8 cellular contexts compared by ENCODE assay signal in genomic region chr17:18625509-18626104, GRCh38. TPM values are rescaled to one million over a fixed set of nuclear protein-coding genes. Genes with fewer than 3 reads are reported as not detected.
DNase-seq lines count a peak whose midpoint lies in the region; ATAC-seq and TF ChIP-seq lines count a peak whose summit lies in the region.
"Not testable (repeated sequence)": the region's sequence is repeated elsewhere in the genome, so short reads cannot be mapped to it uniquely, and the experiment has no call there.

No MANE protein-coding gene starts in this region.

- ATAC-seq in HG02885 (IDR thresholded peaks at IDR 0.05; ENCODE audit: poor library complexity, unreplicated experiment): peak; percentile 66

- not testable (repeated sequence) for H3K4me1 ChIP-seq in right atrium auricular region, testis

- TF ChIP-seq POLR2A in testis (IDR thresholded peaks at IDR 0.05): peak; percentile 26

- not testable (repeated sequence) for H3K36me3 Mint-ChIP-seq in progenitor cell of endocrine pancreas (ENCODE audit: insufficient read depth)

- peak overlapping the region; percentile 20; the same call in 1 of the 2 replicates for H3K27ac ChIP-seq in VCaP
- H3K27ac ChIP-seq in right atrium auricular region: peak overlapping the region; percentile 48 to 64
- peak overlapping the region; percentile 72 to 74 for H3K27ac ChIP-seq in testis

- not testable (repeated sequence) for H3K27ac Mint-ChIP-seq in progenitor cell of endocrine pancreas

- peak overlapping the region; percentile 46 for H3K4me3 ChIP-seq in astrocyte of the spinal cord (ENCODE audit: low read depth, low read length)
- H3K4me3 ChIP-seq in right atrium auricular region: peak overlapping the region; percentile 35 to 46
- peak overlapping the region; percentile 49 to 71 for H3K4me3 ChIP-seq in testis

- intact Hi-C loops in testis (cut with DNase I; ENCODE audit: low total_unique reads): not testable (repeated sequence)

- peak; percentile 1 for DNase-seq in NCI-H2196 (lab: John Stamatoyannopoulos, UW; ENCODE audit: unreplicated experiment)
- DNase-seq in astrocyte of the spinal cord (ENCODE audit: low read depth, low spot score): peak; percentile 84
- peak; percentile 96 for DNase-seq in right atrium auricular region (ENCODE audit: low spot score)
- peak; percentile 32 for DNase-seq in progenitor cell of endocrine pancreas (ENCODE audit: low spot score, unreplicated experiment)
- DNase-seq in testis: peak; percentile 99

- 3 to 11% methylated on average over 8 to 12 of the region's 22 CpGs for WGBS in testis, 2 donors

- H3K27me3 Mint-ChIP-seq in progenitor cell of endocrine pancreas: not testable (repeated sequence)

- H3K27me3 ChIP-seq in right atrium auricular region, testis: not testable (repeated sequence)

- H3K9me3 ChIP-seq in right atrium auricular region, testis: not testable (repeated sequence)

- not testable (repeated sequence) for H3K36me3 ChIP-seq in right atrium auricular region; testis (ENCODE audit: low read depth, missing control alignments)

- H3K4me3 Mint-ChIP-seq in progenitor cell of endocrine pancreas (ENCODE audit: low read depth): not testable (repeated sequence)

- in situ Hi-C loops in astrocyte of the spinal cord (cut with HindIII; ENCODE audit: low sequenced_read_pairs): not testable (repeated sequence)

- not testable (repeated sequence) for H3K9me3 Mint-ChIP-seq in progenitor cell of endocrine pancreas (ENCODE audit: low read depth)

- H3K4me1 Mint-ChIP-seq in progenitor cell of endocrine pancreas (ENCODE audit: low read depth): not testable (repeated sequence)

- peak; percentile 96 for TF ChIP-seq CTCF in GM12874 (IDR thresholded peaks at IDR 0.05; ENCODE audit: insufficient read depth, low read depth, low read length)
- TF ChIP-seq CTCF in VCaP (conservative IDR thresholded peaks at IDR 0.05): peak; percentile 93
- TF ChIP-seq CTCF in astrocyte of the spinal cord (IDR thresholded peaks at IDR 0.05; ENCODE audit: low read depth, low read length): peak; percentile 82
- peak; percentile 92 to 96 for TF ChIP-seq CTCF in right atrium auricular region (IDR thresholded peaks at IDR 0.05)
- TF ChIP-seq CTCF in progenitor cell of endocrine pancreas (IDR thresholded peaks at IDR 0.05; ENCODE audit: unreplicated experiment): peak; percentile 83
- peak; percentile 100 for TF ChIP-seq CTCF in testis (IDR thresholded peaks at IDR 0.05)

RNA-seq across cellular contexts. Expression of gene TBC1D28, which starts 18.6 kb away (rescaled TPM):
- total RNA-seq in right atrium auricular region (not detected), progenitor cell of endocrine pancreas (0.14 and 0.16 TPM in 2 replicates), testis (10 to 100 TPM; 14.8 to 29.3 TPM)
- polyA plus RNA-seq in testis (ENCODE audit: insufficient read depth, low read depth, low replicate concordance): 21.8 TPM

RNA-seq across cellular contexts. Expression of gene FOXO3B, which starts 56.5 kb away (rescaled TPM):
- total RNA-seq in right atrium auricular region: 1 to 10 TPM; 4.7 to 8.5 TPM
- total RNA-seq in progenitor cell of endocrine pancreas: 19.3 and 20.4 TPM in 2 replicates
- total RNA-seq in testis: 10 to 100 TPM; 11.8 to 12.1 TPM
- polyA plus RNA-seq in testis (ENCODE audit: insufficient read depth, low read depth, low replicate concordance): 3.4 TPM

Comparison
In these comparisons a context has a peak if more than half of its experiments do, and no peak if none do; other contexts are left out.
1. Peak in every context shown above with its lines: DNase-seq, ATAC-seq, H3K4me3 ChIP-seq and H3K27ac ChIP-seq.
2. DNase-seq: peak in every context shown above with its lines; median percentile 99 in testis; 96 in right atrium auricular region; 84 in astrocyte of the spinal cord; 32 in progenitor cell of endocrine pancreas; 1 in NCI-H2196.
3. H3K27ac ChIP-seq: peak in every context shown above with its lines; median percentile 73 in testis; 56 in right atrium auricular region; 20 in VCaP.
4. RNA of gene TBC1D28, which starts 18.6 kb away (total RNA-seq): 14.8 to 29.3 TPM in testis; 0.14 to 0.16 TPM in progenitor cell of endocrine pancreas and not detected in right atrium auricular region; every median in the first group is over 10 times any median in the second.